In the genomic region with DNA sequence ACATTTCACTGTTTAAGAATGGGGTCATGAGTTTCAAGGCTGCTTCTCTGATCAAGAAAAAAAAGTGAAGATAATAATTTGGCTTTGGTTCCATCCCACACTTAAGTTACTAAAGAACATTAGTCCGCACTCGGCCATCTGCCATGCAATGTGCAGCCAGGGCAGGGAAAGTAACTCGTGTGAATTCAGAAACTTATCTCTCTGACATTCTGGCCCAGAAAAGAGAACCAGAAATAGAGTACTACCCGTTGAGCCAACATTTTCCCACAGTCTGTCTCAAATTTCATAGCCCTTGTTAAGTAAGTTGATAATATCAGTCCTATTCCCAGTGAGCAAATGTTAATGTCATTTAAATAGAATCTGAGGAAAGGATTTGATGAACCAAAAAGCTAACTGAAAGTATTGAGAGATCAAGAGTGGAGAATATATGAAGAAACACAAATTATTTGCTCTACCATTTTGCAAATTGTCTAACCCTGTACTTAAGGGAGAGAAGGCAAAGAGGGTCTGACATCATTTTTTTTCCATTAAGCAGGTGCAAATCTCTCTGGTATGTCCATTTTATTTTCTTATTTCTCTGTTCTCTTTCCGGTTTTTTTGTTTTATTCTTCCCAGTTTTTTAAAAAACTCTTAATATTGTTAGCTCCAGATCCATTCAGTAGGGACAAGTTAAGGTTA, we compare ENCODE assay signal across 20 cellular contexts.
DNase-seq lines count a peak whose midpoint lies in the region; ATAC-seq, FAIRE-seq and TF ChIP-seq lines count a peak whose summit lies in the region.
"Had no signal": no experiment of that assay in that cellular context is flagged by ENCODE, and none has a peak within 500 bp of the region (broad histone marks: within the 10 kb centered on the region; RNA-seq: fewer than 3 reads in every experiment).

No MANE protein-coding gene starts in this region.

- intact Hi-C loops in Right ventricle myocardium superior (cut with DNase I) (no loop called here), pancreas (cut with DNase I) (no loop called here)

- H3K27ac Mint-ChIP-seq in HFFc6: no peak overlapping the region
- H3K27ac Mint-ChIP-seq: activated naive CD4-positive, alpha-beta T cell treated with anti-CD3 and anti-CD28 coated beads, Interleukin-2, amount 50 U/mL, for 72 hours; activated T-cell treated with anti-CD3 and anti-CD28 coated beads, Interleukin-2, amount 50 U/mL, for 24 hours; effector memory CD8-positive, alpha-beta T cell; stimulated activated memory B cell treated with anti-CD40 and anti-IgM and Interleukin-4, amounts not matched to agents 10 μg/mL and 1 μg/mL and 100 μg/mL, for 72 hours had no signal

- peaks cover 16% of the 10 kb centered on the region for H3K27me3 Mint-ChIP-seq in HFFc6 (ENCODE audit: insufficient read depth)

- no peak overlapping the region for H3K27ac ChIP-seq in pancreas
- H3K27ac ChIP-seq: upper lobe of right lung had no signal

- H3K4me1 Mint-ChIP-seq in HFFc6 (ENCODE audit: low read depth): no peaks in the 10 kb centered on the region
- H3K4me1 Mint-ChIP-seq: stimulated activated memory B cell treated with anti-CD40 and anti-IgM and Interleukin-4, amounts not matched to agents 10 μg/mL and 1 μg/mL and 100 μg/mL, for 72 hours had no signal

- TF ChIP-seq CTCF in pancreas (IDR thresholded peaks at IDR 0.05): no peak
- no peak for TF ChIP-seq CTCF in HFFc6 (IDR thresholded peaks at IDR 0.05)

- no peak overlapping the region for H3K4me3 Mint-ChIP-seq in HFFc6
- H3K4me3 Mint-ChIP-seq: activated T-cell treated with anti-CD3 and anti-CD28 coated beads, Interleukin-2, amount 50 U/mL, for 24 hours; effector memory CD8-positive, alpha-beta T cell; stimulated activated memory B cell treated with anti-CD40 and anti-IgM and Interleukin-4, amounts not matched to agents 10 μg/mL and 1 μg/mL and 100 μg/mL, for 72 hours had no signal

- H3K4me3 ChIP-seq in pancreas: no peak overlapping the region
- H3K4me3 ChIP-seq: HAP-1, upper lobe of right lung had no signal

- 25 to 29% methylated on average over 5 of the region's 5 CpGs for WGBS in pancreas, 2 donors

- ATAC-seq in Right ventricle myocardium superior (ENCODE audit: poor library complexity): peak; percentile 97
- ATAC-seq in pancreas: peak; percentile 77 to 92 (median 89)
- ATAC-seq in GM19035 (IDR thresholded peaks at IDR 0.05; ENCODE audit: unreplicated experiment): no peak
- ATAC-seq: activated naive CD4-positive, alpha-beta T cell treated with anti-CD3 and anti-CD28 coated beads, Interleukin-2, amount 50 U/mL, for 72 hours; effector memory CD8-positive, alpha-beta T cell; stimulated activated memory B cell treated with anti-CD40 and anti-IgM and Interleukin-4, amounts not matched to agents 10 μg/mL and 1 μg/mL and 100 μg/mL, for 72 hours; upper lobe of right lung had no signal

- no peaks in the 10 kb centered on the region for H3K9me3 Mint-ChIP-seq in HFFc6
- H3K9me3 Mint-ChIP-seq: activated naive CD4-positive, alpha-beta T cell treated with anti-CD3 and anti-CD28 coated beads, Interleukin-2, amount 50 U/mL, for 72 hours; effector memory CD8-positive, alpha-beta T cell had no signal

- H3K9me3 ChIP-seq in pancreas: no peaks in the 10 kb centered on the region
- H3K9me3 ChIP-seq: HAP-1, upper lobe of right lung had no signal

- no peaks in the 10 kb centered on the region for H3K36me3 Mint-ChIP-seq in HFFc6 (ENCODE audit: low read depth)
- H3K36me3 Mint-ChIP-seq: activated naive CD4-positive, alpha-beta T cell treated with anti-CD3 and anti-CD28 coated beads, Interleukin-2, amount 50 U/mL, for 72 hours; stimulated activated memory B cell treated with anti-CD40 and anti-IgM and Interleukin-4, amounts not matched to agents 10 μg/mL and 1 μg/mL and 100 μg/mL, for 72 hours had no signal

- H3K4me1 ChIP-seq in pancreas: peaks cover 0 to 10% (median 0%) of the 10 kb centered on the region in 3 donors
- H3K4me1 ChIP-seq: HAP-1, upper lobe of right lung had no signal

- H3K27me3 ChIP-seq in pancreas: no peaks in the 10 kb centered on the region
- H3K27me3 ChIP-seq: upper lobe of right lung had no signal

- FAIRE-seq in pancreas (lab: Jason Lieb, UNC): no peak
- FAIRE-seq: GM12891 had no signal

- no peaks in the 10 kb centered on the region for H3K36me3 ChIP-seq in pancreas
- H3K36me3 ChIP-seq: HAP-1, upper lobe of right lung had no signal

- peak; percentile 84 for DNase-seq in DMS 273 treated with DMSO at 0.1 percent for 48 hours (lab: John Stamatoyannopoulos, UW)
- DNase-seq in OCI-M1 (lab: John Stamatoyannopoulos, UW): peak; percentile 90
- DNase-seq in Right ventricle myocardium superior: peak; percentile 89
- DNase-seq in pancreas: peak in 4 of 6 donors; percentile 16 to 48 (median 33)
- DNase-seq in HFFc6: no peak
- DNase-seq in ureter (ENCODE audit: low spot score): no peak
- DNase-seq in AML-193 (lab: John Stamatoyannopoulos, UW): no peak
- DNase-seq: activated T-cell treated with anti-CD3 and anti-CD28 coated beads, Interleukin-2, amount 50 U/mL, for 24 hours; effector memory CD8-positive, alpha-beta T cell; mesendoderm; MV-4-11; NCI-H2171; SIG-M5; T1000; upper lobe of right lung had no signal

Comparison
In these comparisons a context has a peak if more than half of its experiments do, and no peak if none do; other contexts are left out.
1. DNase-seq: peak in DMS 273 treated with DMSO at 0.1 percent for 48 hours (single experiment), OCI-M1 (single experiment), Right ventricle myocardium superior (single experiment) and pancreas (4 of 6); none in HFFc6 (single experiment), ureter (single experiment) and AML-193 (0 of 2).